In genomic region chr19:15562145-15562544, GRCh38 we compare ENCODE assay signal across 23 cellular contexts.
"Had no signal": no experiment of that assay in that cellular context is flagged by ENCODE, and none has a peak within 500 bp of the region (broad histone marks: within the 10 kb centered on the region; RNA-seq: fewer than 3 reads in every experiment).

No MANE protein-coding gene starts in this region.

- DNase-seq: islet precursor cell; left ventricle myocardium inferior; mesendoderm; mucosa of descending colon; naive thymus-derived CD4-positive, alpha-beta T cell; ovary; retina; stimulated activated CD4-positive, alpha-beta T cell treated with anti-CD3 and anti-CD28 coated beads, Interleukin-12 subunit alpha, Interleukin-12 subunit beta, amount 100 ng/mL, for 4 hours; stimulated activated CD4-positive, alpha-beta T cell treated with anti-CD3 and anti-CD28 coated beads, Interleukin-15, amount 100 ng/mL, for 24 hours; stimulated activated CD4-positive, alpha-beta T cell treated with anti-CD3 and anti-CD28 coated beads, Interleukin-2, amount 100 ng/mL, for 24 hours; stimulated activated CD4-positive, alpha-beta T cell treated with anti-CD3 and anti-CD28 coated beads, Interleukin-4, amount 100 ng/mL, for 1 hour; stimulated activated naive CD4-positive, alpha-beta T cell; tibial artery; trophoblast cell; upper lobe of right lung had no signal

- H3K4me3 Mint-ChIP-seq: mesothelial cell of epicardium; naive thymus-derived CD4-positive, alpha-beta T cell; natural killer cell treated with Interleukin-12 subunit alpha and Interleukin-12 subunit beta and Interleukin-15 and Interleukin-18, amount 100 ng/mL, for 72 hours; stimulated activated naive CD8-positive, alpha-beta T cell treated with anti-CD3 and anti-CD28 coated beads, Interleukin-15, Interleukin-2, amounts not matched to agents 100 ng/mL and 50 ng/mL, for 24 hours had no signal

- H3K9me3 Mint-ChIP-seq: naive thymus-derived CD4-positive, alpha-beta T cell; natural killer cell treated with Interleukin-12 subunit alpha and Interleukin-12 subunit beta and Interleukin-15 and Interleukin-18, amount 100 ng/mL, for 72 hours; stimulated activated naive CD8-positive, alpha-beta T cell treated with anti-CD3 and anti-CD28 coated beads, Interleukin-15, Interleukin-2, amounts not matched to agents 100 ng/mL and 50 ng/mL, for 24 hours had no signal

- H3K27ac ChIP-seq: hepatocyte, left ventricle myocardium inferior, ovary, prostate gland, skin epidermis, suprapubic skin, thoracic aorta, tibial artery, upper lobe of right lung had no signal

- H3K27ac Mint-ChIP-seq: mesothelial cell of epicardium; naive thymus-derived CD4-positive, alpha-beta T cell; natural killer cell treated with Interleukin-12 subunit alpha and Interleukin-12 subunit beta and Interleukin-15 and Interleukin-18, amount 100 ng/mL, for 72 hours; stimulated activated naive CD8-positive, alpha-beta T cell treated with anti-CD3 and anti-CD28 coated beads, Interleukin-15, Interleukin-2, amounts not matched to agents 100 ng/mL and 50 ng/mL, for 24 hours had no signal

- ATAC-seq: naive thymus-derived CD4-positive, alpha-beta T cell; natural killer cell treated with Interleukin-12 subunit alpha and Interleukin-12 subunit beta and Interleukin-15 and Interleukin-18, amount 100 ng/mL, for 72 hours; upper lobe of right lung had no signal

- H3K4me1 Mint-ChIP-seq: mesothelial cell of epicardium had no signal

- H3K36me3 Mint-ChIP-seq: mesothelial cell of epicardium; naive thymus-derived CD4-positive, alpha-beta T cell; natural killer cell treated with Interleukin-12 subunit alpha and Interleukin-12 subunit beta and Interleukin-15 and Interleukin-18, amount 100 ng/mL, for 72 hours had no signal
